ENCODE assay signal across 1 cellular context in genomic region chr3:58497074-58497473, GRCh38.
TF ChIP-seq lines count a peak whose summit lies in the region.

No MANE protein-coding gene starts in this region.

TF ChIP-seq in HepG2, 621 proteins besides CTCF, POLR2A, EP300 and RAD21:
- TF ChIP-seq ZNF451 (CRISPR knock-in tag; IDR thresholded peaks at IDR 0.05) = no peak
- no peak for TF ChIP-seq SP1 (IDR thresholded peaks at IDR 0.05)
- no peak for TF ChIP-seq SP1 (CRISPR knock-in tag; IDR thresholded peaks at IDR 0.05)
- TF ChIP-seq, protein P1, sequence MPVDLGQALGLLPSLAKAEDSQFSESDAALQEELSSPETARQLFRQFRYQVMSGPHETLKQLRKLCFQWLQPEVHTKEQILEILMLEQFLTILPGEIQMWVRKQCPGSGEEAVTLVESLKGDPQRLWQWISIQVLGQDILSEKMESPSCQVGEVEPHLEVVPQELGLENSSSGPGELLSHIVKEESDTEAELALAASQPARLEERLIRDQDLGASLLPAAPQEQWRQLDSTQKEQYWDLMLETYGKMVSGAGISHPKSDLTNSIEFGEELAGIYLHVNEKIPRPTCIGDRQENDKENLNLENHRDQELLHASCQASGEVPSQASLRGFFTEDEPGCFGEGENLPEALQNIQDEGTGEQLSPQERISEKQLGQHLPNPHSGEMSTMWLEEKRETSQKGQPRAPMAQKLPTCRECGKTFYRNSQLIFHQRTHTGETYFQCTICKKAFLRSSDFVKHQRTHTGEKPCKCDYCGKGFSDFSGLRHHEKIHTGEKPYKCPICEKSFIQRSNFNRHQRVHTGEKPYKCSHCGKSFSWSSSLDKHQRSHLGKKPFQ (CRISPR knock-in tag; IDR thresholded peaks at IDR 0.05; ENCODE audit: insufficient replicate concordance) = no peak
- TF ChIP-seq, protein P2, sequence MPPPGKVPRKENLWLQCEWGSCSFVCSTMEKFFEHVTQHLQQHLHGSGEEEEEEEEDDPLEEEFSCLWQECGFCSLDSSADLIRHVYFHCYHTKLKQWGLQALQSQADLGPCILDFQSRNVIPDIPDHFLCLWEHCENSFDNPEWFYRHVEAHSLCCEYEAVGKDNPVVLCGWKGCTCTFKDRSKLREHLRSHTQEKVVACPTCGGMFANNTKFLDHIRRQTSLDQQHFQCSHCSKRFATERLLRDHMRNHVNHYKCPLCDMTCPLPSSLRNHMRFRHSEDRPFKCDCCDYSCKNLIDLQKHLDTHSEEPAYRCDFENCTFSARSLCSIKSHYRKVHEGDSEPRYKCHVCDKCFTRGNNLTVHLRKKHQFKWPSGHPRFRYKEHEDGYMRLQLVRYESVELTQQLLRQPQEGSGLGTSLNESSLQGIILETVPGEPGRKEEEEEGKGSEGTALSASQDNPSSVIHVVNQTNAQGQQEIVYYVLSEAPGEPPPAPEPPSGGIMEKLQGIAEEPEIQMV (CRISPR knock-in tag; IDR thresholded peaks at IDR 0.05; ENCODE audit: low read depth) = no peak
- no peak for TF ChIP-seq CREM (IDR thresholded peaks at IDR 0.05)
- no peak for TF ChIP-seq CREM (CRISPR knock-in tag; IDR thresholded peaks at IDR 0.05)
- no peak for TF ChIP-seq PAF1 (CRISPR knock-in tag; IDR thresholded peaks at IDR 0.05)
- TF ChIP-seq ZNF710 (CRISPR knock-in tag; IDR thresholded peaks at IDR 0.05; ENCODE audit: borderline replicate concordance) = no peak
